In the genomic region with DNA sequence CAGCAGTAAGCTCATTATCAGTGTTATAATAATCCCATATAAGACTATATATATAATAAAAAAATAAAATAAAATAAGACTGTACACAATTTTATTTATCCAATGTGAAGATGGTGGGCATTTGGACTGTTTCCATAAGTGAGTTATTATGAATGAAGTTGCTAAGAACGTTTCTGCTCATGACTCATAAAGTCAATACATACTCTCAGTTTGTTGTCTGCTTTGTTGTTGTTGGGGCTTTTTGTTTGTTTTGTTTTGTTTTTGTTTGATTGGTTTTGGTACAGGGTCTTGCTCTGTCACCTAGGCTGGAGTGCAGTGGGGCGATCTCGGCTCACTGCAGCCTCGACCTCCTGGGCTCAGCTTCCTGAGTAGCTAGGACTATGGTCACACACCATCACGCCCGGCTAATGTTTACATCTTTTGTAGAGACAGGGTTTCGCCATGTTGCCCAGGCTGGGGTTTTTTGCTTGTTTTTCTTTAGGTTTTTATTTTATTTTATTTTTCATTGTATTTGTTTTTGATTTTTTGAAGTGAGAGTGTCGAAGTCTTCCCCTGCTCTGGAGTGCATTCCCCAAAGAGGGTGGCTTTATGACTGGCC, we compare ENCODE assay signal across 9 cellular contexts. TPM values are rescaled to one million over a fixed set of nuclear protein-coding genes. Genes with fewer than 3 reads are reported as not detected.
DNase-seq lines count a peak whose midpoint lies in the region; ATAC-seq, FAIRE-seq and TF ChIP-seq lines count a peak whose summit lies in the region.
"Had no signal": no experiment of that assay in that cellular context is flagged by ENCODE, and none has a peak within 500 bp of the region (broad histone marks: within the 10 kb centered on the region; RNA-seq: fewer than 3 reads in every experiment).

No MANE protein-coding gene starts in this region.

- no peaks in the 10 kb centered on the region for H3K9me3 Mint-ChIP-seq in MCF 10A (ENCODE audit: unreplicated experiment)
- no peaks in the 10 kb centered on the region for H3K9me3 Mint-ChIP-seq in natural killer cell

- H3K4me3 Mint-ChIP-seq in MCF 10A (ENCODE audit: unreplicated experiment): peak overlapping the region; percentile 96
- H3K4me3 Mint-ChIP-seq in natural killer cell: peak overlapping the region; percentile 100

- CTCF ChIA-PET in MCF 10A (lab: Yijun Ruan, JAX): interaction anchor here (0.5 to 7.4 kb wide), 4 partner anchors 14 to 387 kb away, joined by 3 to 67 read pairs (median 7); a partner anchor contains a TSS

- H3K36me3 Mint-ChIP-seq in MCF 10A (ENCODE audit: insufficient read depth, unreplicated experiment) (peaks cover 38% of the 10 kb centered on the region), natural killer cell (peaks cover 10% of the 10 kb centered on the region)

- BruUV-seq in MCF 10A (replicated peaks; lab: Mats Ljungman, UMichigan): no TSS peak

- no peak for FAIRE-seq in GM12891 (lab: Jason Lieb, UNC)

- H3K9me3 ChIP-seq in BLaER1 treated with 17β-estradiol and CSF1 and Interleukin-3, amounts not matched to agents 10 nM and 100 nM (replicated peaks in 1 of 11): no peaks in the 10 kb centered on the region
- no peaks in the 10 kb centered on the region for H3K9me3 ChIP-seq in HUES6 (ENCODE audit: control insufficient read depth, insufficient read depth, low read depth, low read length)

- POLR2A ChIA-PET in MCF 10A (lab: Yijun Ruan, JAX): interaction anchor here (0.8 to 8.8 kb wide), 12 partner anchors 14 to 387 kb away, joined by 3 to 432 read pairs (median 12); a partner anchor contains a TSS

- intact Hi-C loops in MCF 10A (cut with micrococcal nuclease) (loop anchor here (5.0 to 10.0 kb wide), 2 partner anchors 322 to 385 kb away; a partner anchor contains a TSS), natural killer cell (cut with micrococcal nuclease) (loop anchor here (10.0 kb wide), 1 partner anchor 382 kb away; a partner anchor contains a TSS)

- TF ChIP-seq POLR2A in GM12891 (IDR thresholded peaks at IDR 0.05; ENCODE audit: low read depth, low read length): no peak

- peaks cover 7 to 40% (median 25%) of the 10 kb centered on the region in 10 experiments; a peak in 19 of 20 replicates for H3K4me1 ChIP-seq in BLaER1 treated with 17β-estradiol and CSF1 and Interleukin-3, amounts not matched to agents 10 nM and 100 nM
- H3K4me1 ChIP-seq in HUES6 (ENCODE audit: control insufficient read depth, insufficient read depth, low read length): 0 out of 2 replicates have a peak, but pooled peaks cover 4% of the 10 kb centered on the region

- H3K9ac ChIP-seq in BLaER1 treated with 17β-estradiol and CSF1 and Interleukin-3, amounts not matched to agents 10 nM and 100 nM: no peak overlapping the region
- peak overlapping the region; percentile 26 for H3K9ac ChIP-seq in HUES6 (ENCODE audit: low read length)

- H3K27ac Mint-ChIP-seq in MCF 10A (ENCODE audit: low read depth, unreplicated experiment) (peak overlapping the region; percentile 93), natural killer cell (peak overlapping the region; percentile 99 to 100)

- peak overlapping the region in 7 of 11 experiments; percentile 22 to 100 (median 100); a peak in 4 of 22 replicates for H3K4me2 ChIP-seq in BLaER1 treated with 17β-estradiol and CSF1 and Interleukin-3, amounts not matched to agents 10 nM and 100 nM

- no peak overlapping the region for H3K4me3 ChIP-seq in BLaER1 treated with 17β-estradiol and CSF1 and Interleukin-3, amounts not matched to agents 10 nM and 100 nM
- peak overlapping the region; percentile 82 for H3K4me3 ChIP-seq in HUES6 (ENCODE audit: low read depth, low read length)

- no peaks in the 10 kb centered on the region for H3K36me3 ChIP-seq in BLaER1 treated with 17β-estradiol and CSF1 and Interleukin-3, amounts not matched to agents 10 nM and 100 nM
- H3K36me3 ChIP-seq in HUES6 (ENCODE audit: control insufficient read depth, insufficient read depth, low read length): no peaks in the 10 kb centered on the region

- TF ChIP-seq CTCF in MCF 10A (IDR thresholded peaks at IDR 0.05; ENCODE audit: unreplicated experiment) (no peak), natural killer cell (IDR thresholded peaks at IDR 0.05) (no peak)

- no peaks in the 10 kb centered on the region for H4K20me1 ChIP-seq in BLaER1 treated with 17β-estradiol and CSF1 and Interleukin-3, amounts not matched to agents 10 nM and 100 nM

- peak overlapping the region in 2 of 11 experiments; percentile 7 to 21; a peak in 1 of 22 replicates for H3K27ac ChIP-seq in BLaER1 treated with 17β-estradiol and CSF1 and Interleukin-3, amounts not matched to agents 10 nM and 100 nM
- H3K27ac ChIP-seq in HUES6 (ENCODE audit: low read depth, low read length): no peak overlapping the region

- H3K27me3 Mint-ChIP-seq in MCF 10A (ENCODE audit: insufficient read depth, unreplicated experiment): no peaks in the 10 kb centered on the region
- peaks cover 6 to 11% of the 10 kb centered on the region in 2 donors for H3K27me3 Mint-ChIP-seq in natural killer cell (ENCODE audit: low read depth in 2 of 2)

- H3K4me1 Mint-ChIP-seq in MCF 10A (ENCODE audit: insufficient read depth, unreplicated experiment) (peaks cover 8% of the 10 kb centered on the region), natural killer cell (peaks cover 61 to 74% of the 10 kb centered on the region in 2 donors)

- H3K27me3 ChIP-seq in BLaER1 treated with 17β-estradiol and CSF1 and Interleukin-3, amounts not matched to agents 10 nM and 100 nM: no peaks in the 10 kb centered on the region
- H3K27me3 ChIP-seq in HUES6 (ENCODE audit: control insufficient read depth, insufficient read depth, low read length): peaks cover 26% of the 10 kb centered on the region

- no peak for ATAC-seq in natural killer cell
- no peak for ATAC-seq in HG02798 (IDR thresholded peaks at IDR 0.05; ENCODE audit: poor library complexity, unreplicated experiment)
- no peak for ATAC-seq in HG02623 (IDR thresholded peaks at IDR 0.05; ENCODE audit: unreplicated experiment)
- ATAC-seq: left colon had no signal

- DNase-seq in MCF 10A (ENCODE audit: unreplicated experiment): peak; percentile 37
- DNase-seq in natural killer cell: no peak
- DNase-seq in NCI-H2171 treated with DMSO at 0.1 percent for 48 hours (lab: John Stamatoyannopoulos, UW): no peak
- DNase-seq in GM12891 (ENCODE audit: insufficient read length, low spot score): no peak

TF ChIP-seq in GM12891, 5 proteins besides CTCF, POLR2A, EP300 and RAD21:
- TF ChIP-seq TAF1 (IDR thresholded peaks at IDR 0.05; ENCODE audit: low read depth, low read length) (no peak), POU2F2 (IDR thresholded peaks at IDR 0.05; ENCODE audit: low read depth, low read length) (no peak), PAX5 (IDR thresholded peaks at IDR 0.05; ENCODE audit: insufficient read depth, low read length, severe bottlenecking) (no peak), SPI1 (IDR thresholded peaks at IDR 0.05; ENCODE audit: low read depth, low read length) (no peak), POLR2AphosphoS5 (IDR thresholded peaks at IDR 0.05; ENCODE audit: low read depth, low read length) (no peak)

RNA-seq across cellular contexts. Expression of a gene that starts 18.0 kb away (rescaled TPM):
- total RNA-seq in MCF 10A (2022): 26.3 and 27.0 TPM in 2 replicates
- total RNA-seq in natural killer cell: 1 to 10 TPM in 1 of 3 donors, under 1 TPM in 1, not detected in 1; 0.73 to 1.2 TPM
- 0.19 TPM for polyA plus RNA-seq in GM12891 (2012; ENCODE audit: low read depth, missing spikeins)

RNA-seq across cellular contexts. Expression of a gene that starts 36.1 kb away (rescaled TPM):
- total RNA-seq in MCF 10A (2022) (42.8 and 49.4 TPM in 2 replicates), natural killer cell (10 to 100 TPM; 33.4 to 41.6 (median 36.0) TPM)
- 19.7 TPM for polyA plus RNA-seq in GM12891 (2012; ENCODE audit: low read depth, missing spikeins)

RNA-seq across cellular contexts. Expression of a gene that starts 39.6 kb away (rescaled TPM):
- total RNA-seq in MCF 10A (2022) (not detected in 2 replicates), natural killer cell (not detected)
- 0.06 TPM for polyA plus RNA-seq in GM12891 (2012; ENCODE audit: low read depth, missing spikeins)
- total RNA-seq: left colon had no signal

RNA-seq across cellular contexts. Expression of a gene that starts 56.0 kb away (rescaled TPM):
- total RNA-seq in MCF 10A (2022) (not detected in 2 replicates), natural killer cell (not detected)
- 0.17 TPM for polyA plus RNA-seq in GM12891 (2012; ENCODE audit: low read depth, missing spikeins)
- total RNA-seq: left colon had no signal

RNA-seq across cellular contexts. Expression of a gene that starts 56.7 kb away (rescaled TPM):
- total RNA-seq in MCF 10A (2022) (2,995 and 4,050 TPM in 2 replicates), natural killer cell (1,000 to 10,000 TPM; 1,089 to 1,233 (median 1,138) TPM)
- polyA plus RNA-seq in GM12891 (2012; ENCODE audit: low read depth, missing spikeins): 4,085 TPM

Comparison
In these comparisons a context has a peak if more than half of its experiments do, and no peak if none do; other contexts are left out.
1. RNA of a gene that starts 18.0 kb away (total RNA-seq): 26.3 to 27.0 TPM in MCF 10A; 0.73 to 1.2 TPM in natural killer cell; every median in the first group is over 10 times any median in the second.